In genomic region chr7:103951311-103951710, GRCh38 we compare ENCODE assay signal across 30 cellular contexts. TPM values are rescaled to one million over a fixed set of nuclear protein-coding genes. Genes with fewer than 3 reads are reported as not detected.
"Had no signal": no experiment of that assay in that cellular context is flagged by ENCODE, and none has a peak within 500 bp of the region (broad histone marks: within the 10 kb centered on the region; RNA-seq: fewer than 3 reads in every experiment).

No MANE protein-coding gene starts in this region.

- H3K27me3 Mint-ChIP-seq: activated B cell treated with CpG ODN at 0.5 μM for 24 hours; activated naive CD8-positive, alpha-beta T cell treated with anti-CD3 and anti-CD28 coated beads, Interleukin-2, amount 50 U/mL, for 24 hours had no signal

- H3K4me1 Mint-ChIP-seq: activated B cell treated with CpG ODN at 0.5 μM for 24 hours; activated naive CD4-positive, alpha-beta T cell treated with anti-CD3 and anti-CD28 coated beads, Interleukin-2, amount 50 U/mL, for 24 hours; activated naive CD8-positive, alpha-beta T cell treated with anti-CD3 and anti-CD28 coated beads, Interleukin-2, amount 50 U/mL, for 24 hours; naive B cell had no signal

- H3K27ac Mint-ChIP-seq: activated B cell treated with CpG ODN at 0.5 μM for 24 hours; activated CD8-positive, alpha-beta T cell treated with anti-CD3 and anti-CD28 coated beads for 36 hours; activated naive CD4-positive, alpha-beta T cell treated with anti-CD3 and anti-CD28 coated beads, Interleukin-2, amount 50 U/mL, for 24 hours; activated naive CD8-positive, alpha-beta T cell treated with anti-CD3 and anti-CD28 coated beads, Interleukin-2, amount 50 U/mL, for 24 hours; activated T-helper 2 cell treated with anti-CD3 and anti-CD28 coated beads, Interferon-gamma antibody, Interleukin-2, Interleukin-4, amounts not matched to agents 10 μg/mL and 5 μg/mL and 100 μg/mL, durations not matched to agents 14 hours and 24 hours and 36 hours; naive B cell; T-helper 2 cell treated with Interferon-gamma antibody and Interleukin-4, amounts not matched to agents 5 μg/mL and 100 μg/mL, for 36 hours had no signal

- H3K36me3 Mint-ChIP-seq: activated naive CD4-positive, alpha-beta T cell treated with anti-CD3 and anti-CD28 coated beads, Interleukin-2, amount 50 U/mL, for 24 hours; naive B cell had no signal

- H3K4me3 ChIP-seq: breast epithelium, esophagus squamous epithelium, gastrocnemius medialis, hepatocyte, psoas muscle, suprapubic skin, tibial artery, upper lobe of right lung had no signal

- H2AFZ ChIP-seq: hepatocyte, parathyroid adenoma had no signal

- H3K36me3 ChIP-seq: breast epithelium, esophagus squamous epithelium, gastrocnemius medialis, neutrophil, suprapubic skin, tibial artery, upper lobe of right lung had no signal

- H3K27me3 ChIP-seq: breast epithelium, esophagus squamous epithelium, hepatocyte, neutrophil, suprapubic skin, tibial artery, upper lobe of right lung had no signal

- H3K9ac ChIP-seq: parathyroid adenoma had no signal

- DNase-seq: activated B cell treated with CpG ODN at 0.5 μM for 24 hours; activated CD4-positive, alpha-beta T cell treated with anti-CD3 and anti-CD28 coated beads, Interleukin-2, amount 50 U/mL, for 1 hour; activated CD8-positive, alpha-beta T cell treated with anti-CD3 and anti-CD28 coated beads for 36 hours; activated naive CD8-positive, alpha-beta T cell treated with anti-CD3 and anti-CD28 coated beads, Interleukin-2, amount 50 U/mL, for 24 hours; activated T-cell treated with anti-CD3 and anti-CD28 coated beads, Interleukin-2, amount 50 U/mL, for 48 hours; amygdala; central memory CD4-positive, alpha-beta T cell; dermis blood vessel endothelial cell; effector CD4-positive, alpha-beta T cell; esophagus squamous epithelium; gastrocnemius medialis; kidney; left ventricle myocardium superior; naive B cell; nephron progenitor cell; psoas muscle; right cardiac atrium; stimulated activated CD4-positive, alpha-beta T cell treated with anti-CD3 and anti-CD28 coated beads, Interleukin-15, amount 100 ng/mL, for 24 hours; stimulated activated naive CD4-positive, alpha-beta T cell; T-helper 1 cell; tibial artery; upper lobe of right lung had no signal

- H3K4me2 ChIP-seq: hepatocyte had no signal

- H3K9me3 Mint-ChIP-seq: activated B cell treated with CpG ODN at 0.5 μM for 24 hours; activated CD8-positive, alpha-beta T cell treated with anti-CD3 and anti-CD28 coated beads for 36 hours; activated naive CD4-positive, alpha-beta T cell treated with anti-CD3 and anti-CD28 coated beads, Interleukin-2, amount 50 U/mL, for 24 hours; activated naive CD8-positive, alpha-beta T cell treated with anti-CD3 and anti-CD28 coated beads, Interleukin-2, amount 50 U/mL, for 24 hours; activated T-helper 2 cell treated with anti-CD3 and anti-CD28 coated beads, Interferon-gamma antibody, Interleukin-2, Interleukin-4, amounts not matched to agents 10 μg/mL and 5 μg/mL and 100 μg/mL, durations not matched to agents 14 hours and 24 hours and 36 hours; T-helper 2 cell treated with Interferon-gamma antibody and Interleukin-4, amounts not matched to agents 5 μg/mL and 100 μg/mL, for 36 hours had no signal

- FAIRE-seq: kidney had no signal

- H3K4me3 Mint-ChIP-seq: activated B cell treated with CpG ODN at 0.5 μM for 24 hours; activated CD8-positive, alpha-beta T cell treated with anti-CD3 and anti-CD28 coated beads for 36 hours; activated naive CD4-positive, alpha-beta T cell treated with anti-CD3 and anti-CD28 coated beads, Interleukin-2, amount 50 U/mL, for 24 hours; activated naive CD8-positive, alpha-beta T cell treated with anti-CD3 and anti-CD28 coated beads, Interleukin-2, amount 50 U/mL, for 24 hours; naive B cell; nephron progenitor cell; T-helper 2 cell treated with Interferon-gamma antibody and Interleukin-4, amounts not matched to agents 5 μg/mL and 100 μg/mL, for 36 hours had no signal

- H3K4me1 ChIP-seq: breast epithelium, esophagus squamous epithelium, gastrocnemius medialis, parathyroid adenoma, psoas muscle, suprapubic skin, tibial artery, upper lobe of right lung had no signal

- H3K27ac ChIP-seq: breast epithelium, esophagus squamous epithelium, gastrocnemius medialis, hepatocyte, neutrophil, parathyroid adenoma, psoas muscle, suprapubic skin, tibial artery, upper lobe of right lung had no signal

- H3K9me3 ChIP-seq: breast epithelium, esophagus squamous epithelium, gastrocnemius medialis, neutrophil, psoas muscle, suprapubic skin, tibial artery, upper lobe of right lung had no signal

RNA-seq across cellular contexts. Expression of gene RELN, which starts 38.1 kb away (rescaled TPM):
- total RNA-seq: activated B cell treated with CpG ODN at 0.5 μM for 24 hours; activated CD8-positive, alpha-beta T cell treated with anti-CD3 and anti-CD28 coated beads for 36 hours; activated T-helper 2 cell treated with anti-CD3 and anti-CD28 coated beads, Interferon-gamma antibody, Interleukin-2, Interleukin-4, amounts not matched to agents 10 μg/mL and 5 μg/mL and 100 μg/mL, durations not matched to agents 14 hours and 24 hours and 36 hours had no signal
